ENCODE assay signal across 24 cellular contexts in genomic region chr16:56479469-56479868, GRCh38. TPM values are rescaled to one million over a fixed set of nuclear protein-coding genes. Genes with fewer than 3 reads are reported as not detected.
A peak's percentile ranks its signal among the peaks of the same experiment; 100 is the strongest.
DNase-seq lines count a peak whose midpoint lies in the region; ATAC-seq and TF ChIP-seq lines count a peak whose summit lies in the region.
"Had no signal": no experiment of that assay in that cellular context is flagged by ENCODE, and none has a peak within 500 bp of the region (broad histone marks: within the 10 kb centered on the region; RNA-seq: fewer than 3 reads in every experiment).

No MANE protein-coding gene starts in this region.

- CTCF ChIA-PET in activated CD4-positive, alpha-beta memory T cell treated with anti-CD3 and anti-CD28 coated beads for 36 hours (lab: Charles Lee) = no interaction called here
- CTCF ChIA-PET in activated CD4-positive, alpha-beta memory T cell treated with anti-CD3 and anti-CD28 coated beads, Interleukin-2, amount 10 ng/mL, durations not matched to agents 7 days and 5 days (lab: Charles Lee) = no interaction called here
- CTCF ChIA-PET in HCT116 (lab: Charles Lee) = interaction anchor here (1.1 kb wide), 1 partner anchor 121 kb away, joined by 3 read pairs; no protein-coding TSS in a partner anchor

- no peak for TF ChIP-seq RAD21 in HCT116 (IDR thresholded peaks at IDR 0.05; ENCODE audit: low read depth)

- no TSS peak for BruUV-seq in HCT116 (replicated peaks; lab: Mats Ljungman, UMichigan)

- peaks cover 44% of the 10 kb centered on the region for H3K36me3 Mint-ChIP-seq in activated CD4-positive, alpha-beta memory T cell treated with anti-CD3 and anti-CD28 coated beads for 36 hours
- H3K36me3 Mint-ChIP-seq in activated CD4-positive, alpha-beta memory T cell treated with anti-CD3 and anti-CD28 coated beads, Interleukin-2, amount 10 ng/mL, durations not matched to agents 7 days and 5 days (ENCODE audit: low read depth) = peaks cover 44% of the 10 kb centered on the region
- peaks cover 0 to 87% (median 20%) of the 10 kb centered on the region in 3 donors for H3K36me3 Mint-ChIP-seq in naive thymus-derived CD8-positive, alpha-beta T cell

- no peaks in the 10 kb centered on the region for H3K9me3 Mint-ChIP-seq in activated CD4-positive, alpha-beta memory T cell treated with anti-CD3 and anti-CD28 coated beads for 36 hours
- H3K9me3 Mint-ChIP-seq in activated CD4-positive, alpha-beta memory T cell treated with anti-CD3 and anti-CD28 coated beads, Interleukin-2, amount 10 ng/mL, durations not matched to agents 7 days and 5 days = no peaks in the 10 kb centered on the region
- no peaks in the 10 kb centered on the region for H3K9me3 Mint-ChIP-seq in naive thymus-derived CD8-positive, alpha-beta T cell
- H3K9me3 Mint-ChIP-seq: naive B cell had no signal

- H3K4me2 ChIP-seq in HCT116 (ENCODE audit: low read length) = no peak overlapping the region

- H3K27me3 Mint-ChIP-seq in activated CD4-positive, alpha-beta memory T cell treated with anti-CD3 and anti-CD28 coated beads for 36 hours = no peaks in the 10 kb centered on the region
- H3K27me3 Mint-ChIP-seq in activated CD4-positive, alpha-beta memory T cell treated with anti-CD3 and anti-CD28 coated beads, Interleukin-2, amount 10 ng/mL, durations not matched to agents 7 days and 5 days = no peaks in the 10 kb centered on the region
- no peaks in the 10 kb centered on the region for H3K27me3 Mint-ChIP-seq in naive thymus-derived CD8-positive, alpha-beta T cell
- H3K27me3 Mint-ChIP-seq: naive B cell had no signal

- H3K4me3 ChIP-seq in HCT116 (replicated peaks in 1 of 2; ENCODE audit: low read depth in 1 of 2, low read length in 2 of 2) = no peak overlapping the region
- no peak overlapping the region for H3K4me3 ChIP-seq in mucosa of descending colon
- H3K4me3 ChIP-seq: adrenal gland, lung, pancreas, Peyer's patch had no signal

- intact Hi-C loops in activated CD4-positive, alpha-beta memory T cell treated with anti-CD3 and anti-CD28 coated beads for 36 hours (cut with micrococcal nuclease) = no loop called here
- intact Hi-C loops in HCT116 (cut with micrococcal nuclease) = no loop called here
- intact Hi-C loops in mucosa of descending colon (cut with DNase I, micrococcal nuclease) = no loop called here

- RAD21 ChIA-PET in HCT116 (lab: Charles Lee; ENCODE audit: low non-redundant PET in 1 of 2, low total read pairs in 2 of 2, uncharacterized antibody in 2 of 2, unreplicated experiment in 2 of 2) = no interaction called here

- H4K20me1 ChIP-seq in HCT116 (ENCODE audit: insufficient read depth) = no peaks in the 10 kb centered on the region

- peaks cover 2 to 23% of the 10 kb centered on the region in 2 experiments; a peak in 2 of 4 replicates for H3K4me1 ChIP-seq in HCT116 (ENCODE audit: control insufficient read depth in 1 of 2, insufficient read depth in 2 of 2, low read length in 2 of 2)
- no peaks in the 10 kb centered on the region for H3K4me1 ChIP-seq in mucosa of descending colon (ENCODE audit: low read depth)
- H3K4me1 ChIP-seq: pancreas, Peyer's patch had no signal

- H2AFZ ChIP-seq in HCT116 (ENCODE audit: low read depth, low read length, poor library complexity, severe bottlenecking) = no peak overlapping the region

- no peak overlapping the region for H3K4me3 Mint-ChIP-seq in activated CD4-positive, alpha-beta memory T cell treated with anti-CD3 and anti-CD28 coated beads for 36 hours
- no peak overlapping the region for H3K4me3 Mint-ChIP-seq in activated CD4-positive, alpha-beta memory T cell treated with anti-CD3 and anti-CD28 coated beads, Interleukin-2, amount 10 ng/mL, durations not matched to agents 7 days and 5 days
- no peak overlapping the region for H3K4me3 Mint-ChIP-seq in naive thymus-derived CD8-positive, alpha-beta T cell

- TF ChIP-seq CTCF in HCT116 (IDR thresholded peaks at IDR 0.05 in 2 of 3, conservative IDR thresholded peaks at IDR 0.05 in 1 of 3; ENCODE audit: borderline replicate concordance in 1 of 3, insufficient read depth in 1 of 3, low read depth in 2 of 3, low read length in 2 of 3) (no peak), mucosa of descending colon (IDR thresholded peaks at IDR 0.05) (no peak)

- H3K79me2 ChIP-seq in HCT116 (ENCODE audit: insufficient read depth, low read length) = no peaks in the 10 kb centered on the region

- H3K27me3 ChIP-seq in HCT116 (ENCODE audit: insufficient read depth, low read length) = no peaks in the 10 kb centered on the region
- H3K27me3 ChIP-seq: adrenal gland, foreskin keratinocyte, pancreas, Peyer's patch had no signal

- H3K9me2 ChIP-seq in HCT116 (ENCODE audit: insufficient read depth) = no peaks in the 10 kb centered on the region

- no peak for TF ChIP-seq POLR2A in HCT116 (IDR thresholded peaks at IDR 0.05; ENCODE audit: borderline replicate concordance, extremely low read depth, insufficient read depth, insufficient read length)

- H3K9ac ChIP-seq in HCT116 (ENCODE audit: low read length) = no peak overlapping the region

- no peak for DNase-seq in activated CD4-positive, alpha-beta memory T cell treated with anti-CD3 and anti-CD28 coated beads for 36 hours
- DNase-seq in activated CD4-positive, alpha-beta memory T cell treated with anti-CD3 and anti-CD28 coated beads, Interleukin-2, amount 10 ng/mL, durations not matched to agents 7 days and 5 days = no peak
- DNase-seq in HCT116 (ENCODE audit: low read depth, low spot score) (no peak), caudate nucleus (lab: John Stamatoyannopoulos, UW) (no peak), mucosa of descending colon (no peak)
- no peak for DNase-seq in naive thymus-derived CD8-positive, alpha-beta T cell
- DNase-seq: activated CD4-positive, alpha-beta T cell treated with anti-CD3 and anti-CD28 coated beads, Interleukin-2, amount 50 U/mL, for 48 hours; adrenal gland; C1 segment of cervical spinal cord; DMS 273 treated with DMSO at 0.1 percent for 48 hours; hypothalamus; kidney; naive B cell; NCI-H146; NCI-H2227 treated with DMSO at 0.1 percent for 48 hours; NK-92 treated with Interleukin-12 subunit alpha and Interleukin-12 subunit beta, amount 100 ng/mL, for 24 hours; pancreas; Peyer's patch had no signal

- H3K36me3 ChIP-seq in HCT116 (ENCODE audit: control insufficient read depth in 1 of 2, insufficient read depth in 2 of 2, low read length in 2 of 2) (peaks cover 19 to 39% of the 10 kb centered on the region in 2 experiments), mucosa of descending colon (ENCODE audit: low read depth) (no peaks in the 10 kb centered on the region)

- POLR2A ChIA-PET in activated CD4-positive, alpha-beta memory T cell treated with anti-CD3 and anti-CD28 coated beads for 36 hours (lab: Charles Lee) = interaction anchor here (1.1 kb wide), 1 partner anchor 203 kb away, joined by 3 read pairs; no protein-coding TSS in a partner anchor
- POLR2A ChIA-PET in activated CD4-positive, alpha-beta memory T cell treated with anti-CD3 and anti-CD28 coated beads, Interleukin-2, amount 10 ng/mL, durations not matched to agents 7 days and 5 days (lab: Charles Lee) = no interaction called here
- POLR2A ChIA-PET in HCT116 (lab: Charles Lee) = interaction anchor here (0.6 kb wide), 1 partner anchor 9 kb away, joined by 4 read pairs; no protein-coding TSS in a partner anchor
- POLR2A ChIA-PET in naive thymus-derived CD8-positive, alpha-beta T cell (lab: Charles Lee) = interaction anchor here (0.7 kb wide), 1 partner anchor 8 kb away, joined by 3 read pairs; no protein-coding TSS in a partner anchor

- H3K9me3 ChIP-seq in HCT116 (ENCODE audit: control insufficient read depth in 1 of 2, insufficient read depth in 1 of 2, low read depth in 1 of 2, low read length in 2 of 2) (no peaks in the 10 kb centered on the region), mucosa of descending colon (no peaks in the 10 kb centered on the region)
- H3K9me3 ChIP-seq: adrenal gland, pancreas, Peyer's patch had no signal

- ATAC-seq in HCT116 (peak; percentile 21; the same call in 1 of the 2 replicates), mucosa of descending colon (no peak), GM21390 (IDR thresholded peaks at IDR 0.05; ENCODE audit: unreplicated experiment) (no peak), HG02610 (IDR thresholded peaks at IDR 0.05; ENCODE audit: unreplicated experiment) (no peak)
- ATAC-seq in naive thymus-derived CD8-positive, alpha-beta T cell = no peak
- ATAC-seq: foreskin keratinocyte, sciatic nerve had no signal

- peak overlapping the region; percentile 51 for H3K27ac Mint-ChIP-seq in activated CD4-positive, alpha-beta memory T cell treated with anti-CD3 and anti-CD28 coated beads for 36 hours
- no peak overlapping the region for H3K27ac Mint-ChIP-seq in activated CD4-positive, alpha-beta memory T cell treated with anti-CD3 and anti-CD28 coated beads, Interleukin-2, amount 10 ng/mL, durations not matched to agents 7 days and 5 days
- H3K27ac Mint-ChIP-seq in naive thymus-derived CD8-positive, alpha-beta T cell = peak overlapping the region in 6 of 10 donors; percentile 26 to 73 (median 58)

- H3K4me1 Mint-ChIP-seq in activated CD4-positive, alpha-beta memory T cell treated with anti-CD3 and anti-CD28 coated beads for 36 hours (ENCODE audit: low read depth) = peaks cover 19% of the 10 kb centered on the region
- H3K4me1 Mint-ChIP-seq in activated CD4-positive, alpha-beta memory T cell treated with anti-CD3 and anti-CD28 coated beads, Interleukin-2, amount 10 ng/mL, durations not matched to agents 7 days and 5 days = peaks cover 10% of the 10 kb centered on the region
- H3K4me1 Mint-ChIP-seq in naive thymus-derived CD8-positive, alpha-beta T cell = peaks cover 0 to 2% (median 0%) of the 10 kb centered on the region in 4 donors
- H3K4me1 Mint-ChIP-seq: naive B cell had no signal

- H3K27ac ChIP-seq in HCT116 (ENCODE audit: low read depth, low read length) (no peak overlapping the region), caudate nucleus (ENCODE audit: low read depth, low read length) (peak overlapping the region; percentile 70)
- H3K27ac ChIP-seq: adrenal gland, foreskin keratinocyte, pancreas, Peyer's patch, VCaP had no signal

RNA-seq across cellular contexts. Expression of gene OGFOD1, which starts 28.1 kb away (rescaled TPM):
- 10 to 100 TPM; 63.0 to 66.4 TPM for total RNA-seq in activated CD4-positive, alpha-beta memory T cell treated with anti-CD3 and anti-CD28 coated beads for 36 hours
- total RNA-seq in activated CD4-positive, alpha-beta memory T cell treated with anti-CD3 and anti-CD28 coated beads, Interleukin-2, amount 10 ng/mL, durations not matched to agents 7 days and 5 days = 10 to 100 TPM; 36.5 to 39.5 TPM
- total RNA-seq in HCT116 (2021; ENCODE audit: unreplicated experiment) (51.6 TPM), mucosa of descending colon (10 to 100 TPM; 17.4 to 27.8 (median 23.6) TPM)
- 17.8 and 25.4 TPM in 2 replicates for polyA plus RNA-seq in HCT116 (2012)
- 10 to 100 TPM; 48.0 to 55.0 TPM for total RNA-seq in naive thymus-derived CD8-positive, alpha-beta T cell
- polyA plus RNA-seq in naive thymus-derived CD8-positive, alpha-beta T cell = 100 to 1,000 TPM in 2 of 3 donors, 10 to 100 TPM in 1; 94.1 to 109 (median 103) TPM

RNA-seq across cellular contexts. Expression of gene NUDT21, which starts 28.3 kb away (rescaled TPM):
- 100 to 1,000 TPM; 352 to 361 TPM for total RNA-seq in activated CD4-positive, alpha-beta memory T cell treated with anti-CD3 and anti-CD28 coated beads for 36 hours
- total RNA-seq in activated CD4-positive, alpha-beta memory T cell treated with anti-CD3 and anti-CD28 coated beads, Interleukin-2, amount 10 ng/mL, durations not matched to agents 7 days and 5 days = 100 to 1,000 TPM; 239 to 241 TPM
- total RNA-seq in HCT116 (2021; ENCODE audit: unreplicated experiment) (218 TPM), mucosa of descending colon (10 to 100 TPM; 64.4 to 94.2 (median 74.9) TPM)
- 125 and 161 TPM in 2 replicates for polyA plus RNA-seq in HCT116 (2012)
- total RNA-seq in naive thymus-derived CD8-positive, alpha-beta T cell = 100 to 1,000 TPM; 111 to 118 TPM
- 10 to 100 TPM; 55.5 to 74.1 (median 71.8) TPM for polyA plus RNA-seq in naive thymus-derived CD8-positive, alpha-beta T cell

RNA-seq across cellular contexts. Expression of gene BBS2, which starts 40.4 kb away (rescaled TPM):
- total RNA-seq in activated CD4-positive, alpha-beta memory T cell treated with anti-CD3 and anti-CD28 coated beads for 36 hours = 10 to 100 TPM; 21.5 to 22.6 TPM
- total RNA-seq in activated CD4-positive, alpha-beta memory T cell treated with anti-CD3 and anti-CD28 coated beads, Interleukin-2, amount 10 ng/mL, durations not matched to agents 7 days and 5 days = 10 to 100 TPM; 15.6 to 18.4 TPM
- total RNA-seq in HCT116 (2021; ENCODE audit: unreplicated experiment) (26.7 TPM), mucosa of descending colon (10 to 100 TPM; 26.9 to 33.4 (median 30.2) TPM)
- 23.7 and 23.8 TPM in 2 replicates for polyA plus RNA-seq in HCT116 (2012)
- total RNA-seq in naive thymus-derived CD8-positive, alpha-beta T cell = 100 to 1,000 TPM in 1 of 2 experiments, 10 to 100 TPM in 1; 94.7 to 107 TPM
- 10 to 100 TPM; 35.7 to 37.6 (median 36.1) TPM for polyA plus RNA-seq in naive thymus-derived CD8-positive, alpha-beta T cell

RNA-seq across cellular contexts. Expression of gene AMFR, which starts 54.1 kb away (rescaled TPM):
- total RNA-seq in activated CD4-positive, alpha-beta memory T cell treated with anti-CD3 and anti-CD28 coated beads for 36 hours = 10 to 100 TPM; 42.0 to 45.4 TPM
- total RNA-seq in activated CD4-positive, alpha-beta memory T cell treated with anti-CD3 and anti-CD28 coated beads, Interleukin-2, amount 10 ng/mL, durations not matched to agents 7 days and 5 days = 10 to 100 TPM; 48.8 to 51.0 TPM
- total RNA-seq in HCT116 (2021; ENCODE audit: unreplicated experiment) = 66.3 TPM
- 86.3 and 89.3 TPM in 2 replicates for polyA plus RNA-seq in HCT116 (2012)
- 10 to 100 TPM; 74.0 to 83.0 TPM for total RNA-seq in naive thymus-derived CD8-positive, alpha-beta T cell
- polyA plus RNA-seq in naive thymus-derived CD8-positive, alpha-beta T cell = 10 to 100 TPM; 24.2 to 38.4 (median 36.2) TPM
- 100 to 1,000 TPM in 2 of 3 donors, 10 to 100 TPM in 1; 83.3 to 116 (median 102) TPM for total RNA-seq in mucosa of descending colon
